8 cellular contexts compared by ENCODE assay signal in genomic region chr1:149995927-149996326, GRCh38. TPM values are rescaled to one million over a fixed set of nuclear protein-coding genes. Genes with fewer than 3 reads are reported as not detected.
DNase-seq lines count a peak whose midpoint lies in the region; FAIRE-seq and TF ChIP-seq lines count a peak whose summit lies in the region.
"Had no signal": no experiment of that assay in that cellular context is flagged by ENCODE, and none has a peak within 500 bp of the region (broad histone marks: within the 10 kb centered on the region; RNA-seq: fewer than 3 reads in every experiment).

No MANE protein-coding gene starts in this region.

- WGBS in prostate gland = 37% methylated on average over 2 of the region's 2 CpGs

- H3K4me1 Mint-ChIP-seq in osteocyte (ENCODE audit: unreplicated experiment) = peaks cover 9% of the 10 kb centered on the region

- H3K9me3 ChIP-seq in prostate gland = no peaks in the 10 kb centered on the region
- H3K9me3 ChIP-seq: gastroesophageal sphincter had no signal

- no peak overlapping the region for H3K4me3 Mint-ChIP-seq in osteocyte (ENCODE audit: unreplicated experiment)

- intact Hi-C loops in prostate gland (cut with DNase I) = no loop called here

- FAIRE-seq in GM12891 (lab: Jason Lieb, UNC) = peak; percentile 43

- H3K27ac ChIP-seq in prostate gland = peak overlapping the region; percentile 1 to 26

- H3K4me1 ChIP-seq in prostate gland (replicated peaks) = peaks cover 5% of the 10 kb centered on the region

- H3K27me3 ChIP-seq in prostate gland (replicated peaks; ENCODE audit: insufficient read depth) = no peaks in the 10 kb centered on the region
- H3K27me3 ChIP-seq: gastroesophageal sphincter had no signal

- no peak overlapping the region for H3K27ac Mint-ChIP-seq in osteocyte (ENCODE audit: unreplicated experiment)

- H3K9me3 Mint-ChIP-seq in osteocyte (ENCODE audit: unreplicated experiment) = no peaks in the 10 kb centered on the region

- TF ChIP-seq CTCF in prostate gland (IDR thresholded peaks at IDR 0.05) = no peak
- no peak for TF ChIP-seq CTCF in osteocyte (IDR thresholded peaks at IDR 0.05)

- peaks cover 11% of the 10 kb centered on the region for H3K36me3 Mint-ChIP-seq in osteocyte (ENCODE audit: unreplicated experiment)

- TF ChIP-seq POLR2A in GM12891 (IDR thresholded peaks at IDR 0.05; ENCODE audit: low read depth, low read length) = peak; percentile 53; the same call in 1 of the 2 replicates
- TF ChIP-seq POLR2A in prostate gland (IDR thresholded peaks at IDR 0.05) = no peak

- H3K27me3 Mint-ChIP-seq in osteocyte (ENCODE audit: unreplicated experiment) = no peaks in the 10 kb centered on the region

- H3K36me3 ChIP-seq in prostate gland = no peaks in the 10 kb centered on the region

- H3K4me3 ChIP-seq in prostate gland = no peak overlapping the region
- H3K4me3 ChIP-seq: gastroesophageal sphincter had no signal

- DNase-seq in GM12891 (ENCODE audit: insufficient read length, low spot score) = no peak
- peak; percentile 66 for DNase-seq in NCI-H226
- DNase-seq in dermis blood vessel endothelial cell = peak; percentile 58
- peak; percentile 44 for DNase-seq in prostate gland (ENCODE audit: low spot score)
- DNase-seq in T1000 (lab: John Stamatoyannopoulos, UW) = no peak
- no peak for DNase-seq in osteocyte (ENCODE audit: extremely low spot score, unreplicated experiment)
- no peak for DNase-seq in mesenteric fat pad (ENCODE audit: low spot score)

TF ChIP-seq in GM12891, 5 proteins besides CTCF, POLR2A, EP300 and RAD21:
- TF ChIP-seq SPI1 (IDR thresholded peaks at IDR 0.05; ENCODE audit: low read depth, low read length) (no peak), POLR2AphosphoS5 (IDR thresholded peaks at IDR 0.05; ENCODE audit: low read depth, low read length) (0 out of 2 replicates have a peak, but pooled peaks have one; percentile 38)

RNA-seq across cellular contexts. Expression of gene OTUD7B, which starts 14.6 kb away (rescaled TPM):
- 4.8 TPM for polyA plus RNA-seq in GM12891 (2012; ENCODE audit: low read depth, missing spikeins)
- total RNA-seq in dermis blood vessel endothelial cell (17.2 and 23.0 TPM in 2 replicates), prostate gland (10 to 100 TPM; 13.5 to 27.3 TPM), osteocyte (25.1 and 26.2 TPM in 2 replicates), mesenteric fat pad (36.6 TPM)

RNA-seq across cellular contexts. Expression of gene MTMR11, which starts 59.2 kb away (rescaled TPM):
- polyA plus RNA-seq in GM12891 (2012; ENCODE audit: low read depth, missing spikeins) = 0.73 TPM
- 0.47 and 1.5 TPM in 2 replicates for total RNA-seq in dermis blood vessel endothelial cell
- total RNA-seq in prostate gland = 10 to 100 TPM in 1 of 2 donors, 1 to 10 TPM in 1; 2.6 to 25.5 TPM
- 13.5 and 14.8 TPM in 2 replicates for total RNA-seq in osteocyte
- 2.2 TPM for total RNA-seq in mesenteric fat pad

Comparison
In these comparisons a context has a peak if more than half of its experiments do, and no peak if none do; other contexts are left out.
1. DNase-seq: peak in NCI-H226 (single experiment), dermis blood vessel endothelial cell (single experiment) and prostate gland (single experiment); none in GM12891 (single experiment), T1000 (single experiment), osteocyte (single experiment) and mesenteric fat pad (single experiment).